Comparison of ENCODE assay signal across 14 cellular contexts in the genomic region with DNA sequence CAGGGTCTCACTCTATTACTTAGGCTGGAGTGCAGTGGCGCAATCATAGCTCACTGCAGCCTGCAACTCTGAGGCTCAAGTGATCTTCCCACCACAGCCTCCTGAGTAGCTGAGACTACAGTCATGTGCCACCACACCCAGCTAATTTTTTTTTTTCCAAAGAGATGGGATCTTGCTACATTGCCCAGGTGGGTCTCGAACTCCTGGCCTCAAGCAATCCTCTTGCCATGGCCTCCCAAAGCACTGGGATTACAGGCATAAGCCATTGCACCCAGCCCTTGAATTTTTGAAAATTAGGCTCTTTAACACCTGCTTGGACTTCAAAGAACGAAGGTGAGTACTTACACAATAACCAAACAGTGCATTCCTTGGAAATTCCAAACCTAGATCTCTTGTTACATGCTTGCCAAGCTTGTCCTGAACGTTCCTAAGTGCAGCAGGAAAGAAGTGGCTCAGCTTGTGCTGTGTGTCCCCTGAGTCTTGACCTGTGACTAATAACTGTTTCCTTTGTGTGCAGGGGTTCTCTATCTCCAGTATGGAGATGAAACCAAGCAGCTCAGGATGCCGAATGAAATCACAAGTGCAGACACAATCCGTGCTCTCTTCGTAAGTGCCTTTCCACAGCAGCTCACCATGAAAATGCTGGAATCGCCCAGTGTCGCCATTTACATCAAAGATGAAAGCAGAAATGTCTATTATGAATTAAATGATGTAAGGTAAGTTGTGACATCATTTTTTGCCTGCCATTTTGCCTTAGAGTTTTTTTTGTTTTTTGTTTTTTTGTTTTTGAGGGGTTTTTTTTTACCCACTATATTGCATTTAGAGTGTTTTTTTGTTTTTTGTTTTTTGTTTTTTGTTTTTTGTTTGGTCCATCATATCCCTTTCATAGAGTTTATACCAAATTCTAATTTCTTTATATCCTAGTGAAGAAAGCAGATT.
DNase-seq lines count a peak whose midpoint lies in the region; ATAC-seq and TF ChIP-seq lines count a peak whose summit lies in the region.
"Had no signal": no experiment of that assay in that cellular context is flagged by ENCODE, and none has a peak within 500 bp of the region (broad histone marks: within the 10 kb centered on the region; RNA-seq: fewer than 3 reads in every experiment).

No MANE protein-coding gene starts in this region.

- no peak overlapping the region for H3K27ac ChIP-seq in PC-3 (ENCODE audit: low read length)
- H3K27ac ChIP-seq: skin epidermis had no signal

- POLR2A ChIA-PET in PC-3 (lab: Charles Lee; ENCODE audit: unreplicated experiment), result interaction anchor here (0.7 kb wide), 1 partner anchor 184 kb away, joined by 3 read pairs; no protein-coding TSS in a partner anchor

- H3K9me3 ChIP-seq in PC-3 (ENCODE audit: low read length), result no peaks in the 10 kb centered on the region

- no peaks in the 10 kb centered on the region for H3K36me3 ChIP-seq in PC-3 (ENCODE audit: low read depth, low read length)

- H3K79me2 ChIP-seq in PC-3 (ENCODE audit: low read length), result no peaks in the 10 kb centered on the region

- DNase-seq in A172 (ENCODE audit: low spot score), result peak; percentile 31
- peak; percentile 43 for DNase-seq in PC-3
- DNase-seq in kidney glomerular epithelial cell (lab: John Stamatoyannopoulos, UW), result peak; percentile 28
- DNase-seq in foreskin fibroblast, result no peak
- DNase-seq in SHP77 treated with DMSO at 0.1 percent for 48 hours (lab: John Stamatoyannopoulos, UW), result no peak
- DNase-seq: activated CD8-positive, alpha-beta memory T cell treated with anti-CD3 and anti-CD28 coated beads, Interleukin-2, amount 10 ng/mL, durations not matched to agents 7 days and 5 days; activated naive CD4-positive, alpha-beta T cell treated with anti-CD3 and anti-CD28 coated beads, Interleukin-2, amount 10 ng/mL, durations not matched to agents 7 days and 5 days; CD8-positive, alpha-beta memory T cell; erythroblast; nucleus accumbens had no signal

- H3K4me1 ChIP-seq in PC-3 (ENCODE audit: insufficient read depth, low read length), result peaks cover 34% of the 10 kb centered on the region

- H3F3A ChIP-seq in PC-3 (ENCODE audit: low read length, unreplicated experiment), result peaks cover 4% of the 10 kb centered on the region

- CTCF ChIA-PET in PC-3 (lab: Charles Lee), result no interaction called here

- no peak overlapping the region for H3K9ac ChIP-seq in PC-3 (ENCODE audit: low read length)

- ATAC-seq in HG02588 (IDR thresholded peaks at IDR 0.05; ENCODE audit: unreplicated experiment) (peak; percentile 63), PC-3 (no peak), GM21576 (IDR thresholded peaks at IDR 0.05; ENCODE audit: unreplicated experiment) (no peak), GM19397 (IDR thresholded peaks at IDR 0.05; ENCODE audit: unreplicated experiment) (no peak)
- ATAC-seq: activated CD8-positive, alpha-beta memory T cell treated with anti-CD3 and anti-CD28 coated beads, Interleukin-2, amount 10 ng/mL, durations not matched to agents 7 days and 5 days had no signal

- TF ChIP-seq CTCF in PC-3 (conservative IDR thresholded peaks at IDR 0.05; ENCODE audit: low read depth, low read length) (no peak), foreskin fibroblast (IDR thresholded peaks at IDR 0.05; ENCODE audit: low read depth, low read length) (no peak)

- no peaks in the 10 kb centered on the region for H3K27me3 ChIP-seq in PC-3 (ENCODE audit: low read length)

- H2AFZ ChIP-seq in PC-3 (ENCODE audit: low read length), result no peak overlapping the region

- H3K4me2 ChIP-seq in PC-3 (ENCODE audit: low read length), result peak overlapping the region; percentile 19; the same call in 1 of the 2 replicates

- no peaks in the 10 kb centered on the region for H4K20me1 ChIP-seq in PC-3 (ENCODE audit: low read length)

- BruUV-seq in PC-3 (replicated peaks; lab: Mats Ljungman, UMichigan), result no TSS peak

- H3K9me2 ChIP-seq in PC-3 (replicated peaks; ENCODE audit: low read length), result no peaks in the 10 kb centered on the region

- H3K4me3 ChIP-seq in PC-3 (ENCODE audit: low read length) (no peak overlapping the region), foreskin fibroblast (ENCODE audit: low read depth in 1 of 2, low read length in 2 of 2) (no peak overlapping the region)
- H3K4me3 ChIP-seq: skin epidermis had no signal

- intact Hi-C loops in PC-3 (cut with micrococcal nuclease), result no loop called here

Comparison
In these comparisons a context has a peak if more than half of its experiments do, and no peak if none do; other contexts are left out.
1. DNase-seq: peak in A172 (single experiment), PC-3 (single experiment) and kidney glomerular epithelial cell (single experiment); none in foreskin fibroblast (0 of 2) and SHP77 treated with DMSO at 0.1 percent for 48 hours (single experiment).